19 cellular contexts compared by ENCODE assay signal in genomic region chr16:88376053-88376834, GRCh38. TPM values are rescaled to one million over a fixed set of nuclear protein-coding genes. Genes with fewer than 3 reads are reported as not detected.
A peak's percentile ranks its signal among the peaks of the same experiment; 100 is the strongest.
DNase-seq lines count a peak whose midpoint lies in the region; ATAC-seq and TF ChIP-seq lines count a peak whose summit lies in the region.
"Had no signal": no experiment of that assay in that cellular context is flagged by ENCODE, and none has a peak within 500 bp of the region (broad histone marks: within the 10 kb centered on the region; RNA-seq: fewer than 3 reads in every experiment).

No MANE protein-coding gene starts in this region.

- H3K4me3 ChIP-seq in left ventricle myocardium inferior, result no peak overlapping the region
- H3K4me3 ChIP-seq: body of pancreas, lung, smooth muscle cell had no signal

- H3K4me3 Mint-ChIP-seq in WTC11, result no peak overlapping the region
- H3K4me3 Mint-ChIP-seq in T-helper 2 cell treated with Interferon-gamma antibody and Interleukin-4, amounts not matched to agents 5 μg/mL and 100 μg/mL, for 36 hours, result no peak overlapping the region
- H3K4me3 Mint-ChIP-seq: IgD-negative memory B cell had no signal

- H3K27me3 Mint-ChIP-seq in WTC11 (ENCODE audit: low read depth), result no peaks in the 10 kb centered on the region
- H3K27me3 Mint-ChIP-seq in T-helper 2 cell treated with Interferon-gamma antibody and Interleukin-4, amounts not matched to agents 5 μg/mL and 100 μg/mL, for 36 hours (ENCODE audit: low read depth), result no peaks in the 10 kb centered on the region

- H3K27ac Mint-ChIP-seq in WTC11, result no peak overlapping the region
- H3K27ac Mint-ChIP-seq in T-helper 2 cell treated with Interferon-gamma antibody and Interleukin-4, amounts not matched to agents 5 μg/mL and 100 μg/mL, for 36 hours, result no peak overlapping the region

- no peak for ATAC-seq in WTC11
- no peak for ATAC-seq in HG03457 (IDR thresholded peaks at IDR 0.05; ENCODE audit: unreplicated experiment)
- ATAC-seq in GM21360 (IDR thresholded peaks at IDR 0.05; ENCODE audit: unreplicated experiment), result no peak
- ATAC-seq: body of pancreas; HCT116; stimulated activated naive CD8-positive, alpha-beta T cell treated with anti-CD3 and anti-CD28 coated beads, Interleukin-15, Interleukin-2, amounts not matched to agents 100 U/mL and 50 U/mL, for 24 hours had no signal

- CTCF ChIA-PET in WTC11 (lab: Charles Lee), result interaction anchor here (1.1 kb wide), 2 partner anchors 38 to 61 kb away, joined by 3 read pairs; no protein-coding TSS in a partner anchor

- POLR2A ChIA-PET in WTC11 (lab: Charles Lee), result no interaction called here

- no peaks in the 10 kb centered on the region for H3K9me3 Mint-ChIP-seq in WTC11
- H3K9me3 Mint-ChIP-seq in T-helper 2 cell treated with Interferon-gamma antibody and Interleukin-4, amounts not matched to agents 5 μg/mL and 100 μg/mL, for 36 hours, result no peaks in the 10 kb centered on the region

- H3K4me1 Mint-ChIP-seq in WTC11, result no peaks in the 10 kb centered on the region
- H3K4me1 Mint-ChIP-seq in T-helper 2 cell treated with Interferon-gamma antibody and Interleukin-4, amounts not matched to agents 5 μg/mL and 100 μg/mL, for 36 hours (ENCODE audit: low read depth), result no peaks in the 10 kb centered on the region

- no peaks in the 10 kb centered on the region for H3K9me3 ChIP-seq in left ventricle myocardium inferior (replicated peaks)
- H3K9me3 ChIP-seq: body of pancreas, neutrophil had no signal

- peaks cover 28% of the 10 kb centered on the region for H3K27me3 ChIP-seq in left ventricle myocardium inferior (ENCODE audit: low read depth)
- H3K27me3 ChIP-seq: body of pancreas had no signal

- no peaks in the 10 kb centered on the region for H3K36me3 ChIP-seq in left ventricle myocardium inferior
- H3K36me3 ChIP-seq: neutrophil had no signal

- TF ChIP-seq CTCF in WTC11 (IDR thresholded peaks at IDR 0.05) (no peak), left ventricle myocardium inferior (IDR thresholded peaks at IDR 0.05; ENCODE audit: borderline replicate concordance) (no peak)

- intact Hi-C loops in left ventricle myocardium inferior (cut with micrococcal nuclease) (no loop called here), posterior vena cava (cut with DNase I) (no loop called here)

- no peaks in the 10 kb centered on the region for H3K36me3 Mint-ChIP-seq in WTC11
- no peaks in the 10 kb centered on the region for H3K36me3 Mint-ChIP-seq in T-helper 2 cell treated with Interferon-gamma antibody and Interleukin-4, amounts not matched to agents 5 μg/mL and 100 μg/mL, for 36 hours (ENCODE audit: low read depth)

- no peak overlapping the region for H3K27ac ChIP-seq in left ventricle myocardium inferior (replicated peaks)
- H3K27ac ChIP-seq: body of pancreas, C4-2B, neutrophil had no signal

- no peaks in the 10 kb centered on the region for H3K4me1 ChIP-seq in left ventricle myocardium inferior
- H3K4me1 ChIP-seq: body of pancreas had no signal

- DNase-seq in COLO668 (lab: John Stamatoyannopoulos, UW; ENCODE audit: unreplicated experiment), result peak; percentile 25
- DNase-seq in WTC11 (ENCODE audit: low spot score), result peak; percentile 10
- DNase-seq in left ventricle myocardium inferior, result peak; percentile 6
- DNase-seq in posterior vena cava (ENCODE audit: low spot score), result peak; percentile 82
- no peak for DNase-seq in T-helper 2 cell treated with Interferon-gamma antibody and Interleukin-4, amounts not matched to agents 5 μg/mL and 100 μg/mL, for 36 hours (ENCODE audit: low spot score)
- no peak for DNase-seq in NCI-H2081 treated with DMSO at 0.1 percent for 48 hours (lab: John Stamatoyannopoulos, UW)
- DNase-seq: effector CD4-positive, alpha-beta T cell; NCI-H1048; NCI-H345; stimulated activated naive CD8-positive, alpha-beta T cell treated with anti-CD3 and anti-CD28 coated beads, Interleukin-15, Interleukin-2, amounts not matched to agents 100 U/mL and 50 U/mL, for 24 hours had no signal

TF ChIP-seq in WTC11, 78 proteins besides CTCF, POLR2A, EP300 and RAD21:
- TF ChIP-seq IRF2 (CRISPR knock-in tag; IDR thresholded peaks at IDR 0.05; ENCODE audit: borderline replicate concordance, low read depth) (no peak), HMGXB4 (CRISPR knock-in tag; IDR thresholded peaks at IDR 0.05) (no peak), CDX4 (CRISPR knock-in tag; IDR thresholded peaks at IDR 0.05; ENCODE audit: borderline replicate concordance) (no peak)
TF ChIP-seq in WTC11: peak in this region for 0.

RNA-seq across cellular contexts. Expression of gene ZNF469, which starts 6.5 kb away (rescaled TPM):
- total RNA-seq in WTC11 (2021) (1.8 to 3.2 TPM (median 2.4 TPM) in 3 replicates), left ventricle myocardium inferior (0.74 TPM), posterior vena cava (1 to 10 TPM; 2.9 to 6.2 TPM)

Comparison
In these comparisons a context has a peak if more than half of its experiments do, and no peak if none do; other contexts are left out.
1. DNase-seq: peak in COLO668 (single experiment), WTC11 (single experiment), left ventricle myocardium inferior (single experiment) and posterior vena cava (single experiment); none in T-helper 2 cell treated with Interferon-gamma antibody and Interleukin-4, amounts not matched to agents 5 μg/mL and 100 μg/mL, for 36 hours (single experiment) and NCI-H2081 treated with DMSO at 0.1 percent for 48 hours (single experiment).